22 cellular contexts compared by ENCODE assay signal in the genomic region with DNA sequence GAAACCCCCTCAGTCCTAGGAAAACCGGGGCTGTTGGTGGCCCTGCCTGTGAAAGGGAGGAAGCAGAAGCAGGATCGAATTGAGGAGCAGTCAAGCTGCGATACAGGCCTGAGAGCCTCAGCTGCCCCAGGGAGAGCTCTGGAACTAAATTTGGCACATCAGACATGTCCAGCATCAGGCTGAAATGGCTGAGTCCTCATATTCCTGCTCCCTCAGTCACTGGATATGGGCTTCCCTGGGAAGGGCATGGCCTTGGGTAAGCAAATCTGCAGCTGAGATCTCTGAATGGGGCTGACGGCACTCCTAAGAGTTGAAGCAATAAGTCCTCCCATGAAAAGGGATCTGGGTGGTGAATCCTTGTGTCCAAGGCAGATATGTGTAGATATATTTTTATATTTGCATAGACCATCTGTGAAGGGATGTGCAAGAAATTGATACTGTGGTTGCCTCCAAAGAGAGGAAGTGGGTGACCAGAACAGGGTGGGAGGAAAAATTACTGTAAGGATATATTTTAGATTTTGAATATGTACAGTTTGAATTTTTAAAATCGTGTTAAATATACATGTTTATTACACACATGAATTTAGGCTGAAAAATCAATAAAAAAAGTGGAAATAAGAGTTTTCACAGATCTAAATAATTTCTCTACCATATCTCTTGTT.
"Had no signal": no experiment of that assay in that cellular context is flagged by ENCODE, and none has a peak within 500 bp of the region (broad histone marks: within the 10 kb centered on the region; RNA-seq: fewer than 3 reads in every experiment).

No MANE protein-coding gene starts in this region.

- H3K9me3 ChIP-seq: esophagus squamous epithelium, gastroesophageal sphincter, left lung, lower lobe of right lung, ovary, right lobe of liver, testis, upper lobe of right lung, vagina had no signal

- H3K4me1 ChIP-seq: gastroesophageal sphincter, lower lobe of right lung, neural progenitor cell, spleen, testis, tibial nerve, upper lobe of right lung, vagina had no signal

- H3K4me3 ChIP-seq: esophagus squamous epithelium, gastroesophageal sphincter, left lung, lower lobe of right lung, neural progenitor cell, ovary, right lobe of liver, spleen, testis, tibial nerve, upper lobe of right lung, vagina had no signal

- ATAC-seq: gastroesophageal sphincter; left lung; lower lobe of right lung; natural killer cell treated with Interleukin-12 subunit alpha and Interleukin-12 subunit beta and Interleukin-15 and Interleukin-18, amount 100 ng/mL, for 72 hours; right lobe of liver; stimulated activated memory B cell treated with anti-CD40 and anti-IgM and Interleukin-4, amounts not matched to agents 10 μg/mL and 1 μg/mL and 100 μg/mL, for 72 hours; stimulated activated naive CD8-positive, alpha-beta T cell treated with anti-CD3 and anti-CD28 coated beads, Interleukin-15, amount 100 ng/mL, for 72 hours; upper lobe of right lung had no signal

- DNase-seq: esophagus squamous epithelium; foreskin fibroblast; glutamatergic neuron; islet precursor cell; left lung; lower lobe of right lung; nucleus accumbens; ovary; right lobe of liver; spleen; stimulated activated CD4-positive, alpha-beta T cell treated with anti-CD3 and anti-CD28 coated beads, Interleukin-15, amount 100 ng/mL, for 24 hours; stimulated activated CD4-positive, alpha-beta T cell treated with anti-CD3 and anti-CD28 coated beads, Interleukin-1b, Interleukin-23, amount 100 ng/mL, for 48 hours; stimulated activated CD4-positive, alpha-beta T cell treated with anti-CD3 and anti-CD28 coated beads, Interleukin-4, amount 100 ng/mL, for 24 hours; stimulated activated naive CD8-positive, alpha-beta T cell treated with anti-CD3 and anti-CD28 coated beads, Interleukin-15, amount 100 ng/mL, for 72 hours; testis; upper lobe of right lung had no signal

- H3K27me3 ChIP-seq: esophagus squamous epithelium, gastroesophageal sphincter, left lung, neural progenitor cell, ovary, right lobe of liver, spleen, testis, tibial nerve, upper lobe of right lung, vagina had no signal

- H3K27ac ChIP-seq: esophagus squamous epithelium, gastroesophageal sphincter, left lung, lower lobe of right lung, neural progenitor cell, ovary, right lobe of liver, spleen, testis, tibial nerve, upper lobe of right lung, vagina had no signal

- H3K36me3 ChIP-seq: esophagus squamous epithelium, left lung, lower lobe of right lung, neural progenitor cell, ovary, right lobe of liver, upper lobe of right lung, vagina had no signal
